Comparison of ENCODE assay signal across 25 cellular contexts in the genomic region with DNA sequence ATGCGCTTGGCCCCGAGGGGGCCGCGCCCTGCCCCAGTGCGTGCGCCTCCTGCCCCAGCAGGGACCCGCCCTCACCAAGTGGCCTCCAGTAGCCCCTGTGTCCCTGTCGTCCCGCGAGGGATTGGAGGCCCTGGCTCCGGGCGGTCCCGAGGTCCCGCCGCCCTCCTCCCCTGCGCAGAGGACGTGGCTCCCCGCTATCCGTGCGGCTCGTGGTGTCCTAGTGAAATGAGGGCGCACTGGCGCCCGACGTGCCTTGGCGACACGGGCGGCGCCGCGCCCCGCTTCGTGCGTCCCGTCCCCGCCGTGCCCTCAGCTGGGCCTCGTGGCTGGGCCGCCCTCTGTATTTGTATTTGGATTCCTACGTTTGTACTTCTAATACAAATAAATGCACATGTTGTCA.
A peak's percentile ranks its signal among the peaks of the same experiment; 100 is the strongest.
DNase-seq lines count a peak whose midpoint lies in the region; ATAC-seq, FAIRE-seq and TF ChIP-seq lines count a peak whose summit lies in the region.
"Had no signal": no experiment of that assay in that cellular context is flagged by ENCODE, and none has a peak within 500 bp of the region (broad histone marks: within the 10 kb centered on the region; RNA-seq: fewer than 3 reads in every experiment).

No MANE protein-coding gene starts in this region.

- H3K4me2 ChIP-seq in osteoblast (ENCODE audit: insufficient read depth, low read length) = no peak overlapping the region
- H3K4me2 ChIP-seq: A549; BLaER1 treated with 17β-estradiol and CSF1 and Interleukin-3, amounts not matched to agents 10 nM and 100 nM had no signal

- no peak overlapping the region for H3K4me3 Mint-ChIP-seq in stimulated activated naive CD8-positive, alpha-beta T cell treated with anti-CD3 and anti-CD28 coated beads, Interleukin-15, amount 100 ng/mL, for 72 hours
- H3K4me3 Mint-ChIP-seq: CD14-positive monocyte; CD4-positive, alpha-beta T cell; CD8-positive, alpha-beta memory T cell; H9 had no signal

- no peaks in the 10 kb centered on the region for H3K4me1 ChIP-seq in osteoblast (ENCODE audit: insufficient read depth, low read length)
- H3K4me1 ChIP-seq: A549; BE2C; BLaER1 treated with 17β-estradiol and CSF1 and Interleukin-3, amounts not matched to agents 10 nM and 100 nM had no signal

- no peak overlapping the region for H3K27ac Mint-ChIP-seq in stimulated activated naive CD8-positive, alpha-beta T cell treated with anti-CD3 and anti-CD28 coated beads, Interleukin-15, amount 100 ng/mL, for 72 hours
- H3K27ac Mint-ChIP-seq: CD4-positive, alpha-beta T cell; CD8-positive, alpha-beta memory T cell; H9 had no signal

- H3K4me1 Mint-ChIP-seq in stimulated activated naive CD8-positive, alpha-beta T cell treated with anti-CD3 and anti-CD28 coated beads, Interleukin-15, amount 100 ng/mL, for 72 hours = no peaks in the 10 kb centered on the region
- H3K4me1 Mint-ChIP-seq: CD14-positive monocyte; CD8-positive, alpha-beta memory T cell had no signal

- no peak overlapping the region for H3K27ac ChIP-seq in osteoblast (ENCODE audit: low read depth, low read length)
- H3K27ac ChIP-seq: A549; BLaER1 treated with 17β-estradiol and CSF1 and Interleukin-3, amounts not matched to agents 10 nM and 100 nM had no signal

- peaks cover 4 to 14% of the 10 kb centered on the region in 2 donors for H3K9me3 Mint-ChIP-seq in stimulated activated naive CD8-positive, alpha-beta T cell treated with anti-CD3 and anti-CD28 coated beads, Interleukin-15, amount 100 ng/mL, for 72 hours
- H3K9me3 Mint-ChIP-seq: CD4-positive, alpha-beta T cell; H9 had no signal

- H3K9me3 ChIP-seq in osteoblast (ENCODE audit: low read depth, low read length) = no peaks in the 10 kb centered on the region
- H3K9me3 ChIP-seq: A549, BE2C had no signal

- DNase-seq in stimulated activated naive CD8-positive, alpha-beta T cell treated with anti-CD3 and anti-CD28 coated beads, Interleukin-15, amount 100 ng/mL, for 72 hours = no peak
- DNase-seq in stimulated activated naive CD8-positive, alpha-beta T cell treated with anti-CD3 and anti-CD28 coated beads, Interleukin-15, Interleukin-2, amounts not matched to agents 100 U/mL and 50 U/mL, for 24 hours = no peak
- DNase-seq in osteoblast (ENCODE audit: insufficient read length, low spot score, missing footprints) = peak; percentile 55
- no peak for DNase-seq in urothelium cell line (ENCODE audit: low spot score)
- DNase-seq in DMS79 (lab: John Stamatoyannopoulos, UW) = no peak
- DNase-seq in ecto neural progenitor cell (ENCODE audit: low spot score) = no peak
- DNase-seq in NCI-H1930 (lab: John Stamatoyannopoulos, UW) = no peak
- DNase-seq: 8988T; ACHN; AML-193; BE2C; CD4-positive, alpha-beta T cell; CD8-positive, alpha-beta memory T cell; DMS 273 treated with DMSO at 0.1 percent for 48 hours; DMS79 treated with DMSO at 0.1 percent for 48 hours; GF-D8; H9 had no signal

- no peak overlapping the region for H3K4me3 ChIP-seq in osteoblast (ENCODE audit: insufficient read depth, low read length)
- H3K4me3 ChIP-seq: A549; BLaER1 treated with 17β-estradiol and CSF1 and Interleukin-3, amounts not matched to agents 10 nM and 100 nM had no signal

- FAIRE-seq in urothelium cell line (lab: Jason Lieb, UNC) = peak; percentile 5
- FAIRE-seq: A549, D721Med, GM12891, GM18507, H1 had no signal

- H3K27me3 Mint-ChIP-seq in stimulated activated naive CD8-positive, alpha-beta T cell treated with anti-CD3 and anti-CD28 coated beads, Interleukin-15, amount 100 ng/mL, for 72 hours = no peaks in the 10 kb centered on the region
- H3K27me3 Mint-ChIP-seq: CD4-positive, alpha-beta T cell; CD8-positive, alpha-beta memory T cell had no signal

- no peaks in the 10 kb centered on the region for H3K27me3 ChIP-seq in osteoblast (ENCODE audit: insufficient read depth, low read length)
- H3K27me3 ChIP-seq: BE2C; BLaER1 treated with 17β-estradiol and CSF1 and Interleukin-3, amounts not matched to agents 10 nM and 100 nM had no signal

- H3K36me3 ChIP-seq in osteoblast (ENCODE audit: insufficient read depth, low read length) = no peaks in the 10 kb centered on the region
- H3K36me3 ChIP-seq: BE2C; BLaER1 treated with 17β-estradiol and CSF1 and Interleukin-3, amounts not matched to agents 10 nM and 100 nM had no signal

- H3K79me2 ChIP-seq in osteoblast (ENCODE audit: insufficient read depth, low read length) = no peaks in the 10 kb centered on the region

- no peaks in the 10 kb centered on the region for H4K20me1 ChIP-seq in osteoblast (ENCODE audit: insufficient read depth, low read length)
- H4K20me1 ChIP-seq: BLaER1 treated with 17β-estradiol and CSF1 and Interleukin-3, amounts not matched to agents 10 nM and 100 nM had no signal

- peak; percentile 39 for ATAC-seq in stimulated activated naive CD8-positive, alpha-beta T cell treated with anti-CD3 and anti-CD28 coated beads, Interleukin-15, amount 100 ng/mL, for 72 hours
- no peak for ATAC-seq in stimulated activated naive CD8-positive, alpha-beta T cell treated with anti-CD3 and anti-CD28 coated beads, Interleukin-15, Interleukin-2, amounts not matched to agents 100 U/mL and 50 U/mL, for 24 hours
- ATAC-seq: A549, HCT116 had no signal

- no peak for TF ChIP-seq CTCF in osteoblast (IDR thresholded peaks at IDR 0.05; ENCODE audit: extremely low read depth, low read depth, low read length)

- no peak overlapping the region for H2AFZ ChIP-seq in osteoblast (ENCODE audit: low read length)
